ENCODE assay signal across 1 cellular context in the genomic region with DNA sequence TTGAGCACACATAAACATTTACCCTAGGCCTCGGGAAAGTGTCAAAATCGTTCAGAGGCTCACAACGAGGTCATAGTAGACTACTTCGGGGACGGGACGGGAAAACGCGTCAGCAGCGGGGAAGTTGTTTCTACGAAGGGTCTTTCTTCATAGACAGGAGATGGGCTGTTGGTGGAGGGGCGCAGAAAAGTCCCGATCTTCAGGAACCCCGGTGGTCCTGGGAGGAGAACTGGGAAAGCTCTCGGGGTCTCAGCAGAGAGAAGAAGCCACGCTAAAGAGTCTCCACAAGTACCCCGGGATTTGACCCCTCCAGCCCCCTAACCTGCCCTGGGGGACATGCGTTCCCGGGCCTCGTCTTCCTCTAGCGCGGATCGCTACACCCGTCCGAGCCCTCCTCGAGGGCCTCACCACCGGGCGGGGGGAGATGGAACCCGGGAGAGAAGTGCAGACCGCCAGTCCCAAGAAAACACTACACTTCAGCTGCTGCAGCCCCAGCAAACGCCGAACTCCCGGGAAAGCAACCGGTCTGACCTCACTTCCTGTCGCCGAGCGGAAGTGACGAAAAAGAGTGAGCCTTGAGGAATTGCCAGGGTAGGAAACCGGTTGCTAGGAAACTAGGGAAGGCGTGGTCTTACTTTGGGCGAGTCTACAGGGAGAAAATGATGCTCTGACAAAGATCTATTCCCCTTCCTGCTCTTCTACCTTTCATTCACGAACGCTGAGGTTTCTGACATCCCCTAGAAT.
TF ChIP-seq lines count a peak whose summit lies in the region.

A gene (minus strand): TSS at position 534 of the 744 bp plus-strand sequence. CDS start 1,611 bp downstream, outside the sequence.

TF ChIP-seq in HepG2, 621 proteins besides CTCF, POLR2A, EP300 and RAD21 (continued from another document and continues in another):
- TF ChIP-seq, protein P1, sequence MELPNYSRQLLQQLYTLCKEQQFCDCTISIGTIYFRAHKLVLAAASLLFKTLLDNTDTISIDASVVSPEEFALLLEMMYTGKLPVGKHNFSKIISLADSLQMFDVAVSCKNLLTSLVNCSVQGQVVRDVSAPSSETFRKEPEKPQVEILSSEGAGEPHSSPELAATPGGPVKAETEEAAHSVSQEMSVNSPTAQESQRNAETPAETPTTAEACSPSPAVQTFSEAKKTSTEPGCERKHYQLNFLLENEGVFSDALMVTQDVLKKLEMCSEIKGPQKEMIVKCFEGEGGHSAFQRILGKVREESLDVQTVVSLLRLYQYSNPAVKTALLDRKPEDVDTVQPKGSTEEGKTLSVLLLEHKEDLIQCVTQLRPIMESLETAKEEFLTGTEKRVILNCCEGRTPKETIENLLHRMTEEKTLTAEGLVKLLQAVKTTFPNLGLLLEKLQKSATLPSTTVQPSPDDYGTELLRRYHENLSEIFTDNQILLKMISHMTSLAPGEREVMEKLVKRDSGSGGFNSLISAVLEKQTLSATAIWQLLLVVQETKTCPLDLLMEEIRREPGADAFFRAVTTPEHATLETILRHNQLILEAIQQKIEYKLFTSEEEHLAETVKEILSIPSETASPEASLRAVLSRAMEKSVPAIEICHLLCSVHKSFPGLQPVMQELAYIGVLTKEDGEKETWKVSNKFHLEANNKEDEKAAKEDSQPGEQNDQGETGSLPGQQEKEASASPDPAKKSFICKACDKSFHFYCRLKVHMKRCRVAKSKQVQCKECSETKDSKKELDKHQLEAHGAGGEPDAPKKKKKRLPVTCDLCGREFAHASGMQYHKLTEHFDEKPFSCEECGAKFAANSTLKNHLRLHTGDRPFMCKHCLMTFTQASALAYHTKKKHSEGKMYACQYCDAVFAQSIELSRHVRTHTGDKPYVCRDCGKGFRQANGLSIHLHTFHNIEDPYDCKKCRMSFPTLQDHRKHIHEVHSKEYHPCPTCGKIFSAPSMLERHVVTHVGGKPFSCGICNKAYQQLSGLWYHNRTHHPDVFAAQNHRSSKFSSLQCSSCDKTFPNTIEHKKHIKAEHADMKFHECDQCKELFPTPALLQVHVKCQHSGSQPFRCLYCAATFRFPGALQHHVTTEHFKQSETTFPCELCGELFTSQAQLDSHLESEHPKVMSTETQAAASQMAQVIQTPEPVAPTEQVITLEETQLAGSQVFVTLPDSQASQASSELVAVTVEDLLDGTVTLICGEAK (IDR thresholded peaks at IDR 0.05), result peak; percentile 83
- TF ChIP-seq, protein P1 (CRISPR knock-in tag; IDR thresholded peaks at IDR 0.05), result no peak
- TF ChIP-seq ETV5 (CRISPR knock-in tag; IDR thresholded peaks at IDR 0.05; ENCODE audit: borderline replicate concordance), result peak; percentile 55; the same call in 1 of the 2 replicates
- TF ChIP-seq, protein P2, sequence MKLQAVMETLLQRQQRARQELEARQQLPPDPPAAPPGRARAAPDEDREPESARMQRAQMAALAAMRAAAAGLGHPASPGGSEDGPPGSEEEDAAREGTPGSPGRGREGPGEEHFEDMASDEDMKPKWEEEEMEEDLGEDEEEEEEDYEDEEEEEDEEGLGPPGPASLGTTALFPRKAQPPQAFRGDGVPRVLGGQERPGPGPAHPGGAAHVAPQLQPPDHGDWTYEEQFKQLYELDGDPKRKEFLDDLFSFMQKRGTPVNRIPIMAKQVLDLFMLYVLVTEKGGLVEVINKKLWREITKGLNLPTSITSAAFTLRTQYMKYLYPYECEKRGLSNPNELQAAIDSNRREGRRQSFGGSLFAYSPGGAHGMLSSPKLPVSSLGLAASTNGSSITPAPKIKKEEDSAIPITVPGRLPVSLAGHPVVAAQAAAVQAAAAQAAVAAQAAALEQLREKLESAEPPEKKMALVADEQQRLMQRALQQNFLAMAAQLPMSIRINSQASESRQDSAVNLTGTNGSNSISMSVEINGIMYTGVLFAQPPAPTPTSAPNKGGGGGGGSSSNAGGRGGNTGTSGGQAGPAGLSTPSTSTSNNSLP (IDR thresholded peaks at IDR 0.05; ENCODE audit: low read depth, low read length), result no peak
- peak; percentile 54; the same call in 1 of the 2 replicates for TF ChIP-seq NFKBIZ (CRISPR knock-in tag; IDR thresholded peaks at IDR 0.05)
- TF ChIP-seq, protein P3, sequence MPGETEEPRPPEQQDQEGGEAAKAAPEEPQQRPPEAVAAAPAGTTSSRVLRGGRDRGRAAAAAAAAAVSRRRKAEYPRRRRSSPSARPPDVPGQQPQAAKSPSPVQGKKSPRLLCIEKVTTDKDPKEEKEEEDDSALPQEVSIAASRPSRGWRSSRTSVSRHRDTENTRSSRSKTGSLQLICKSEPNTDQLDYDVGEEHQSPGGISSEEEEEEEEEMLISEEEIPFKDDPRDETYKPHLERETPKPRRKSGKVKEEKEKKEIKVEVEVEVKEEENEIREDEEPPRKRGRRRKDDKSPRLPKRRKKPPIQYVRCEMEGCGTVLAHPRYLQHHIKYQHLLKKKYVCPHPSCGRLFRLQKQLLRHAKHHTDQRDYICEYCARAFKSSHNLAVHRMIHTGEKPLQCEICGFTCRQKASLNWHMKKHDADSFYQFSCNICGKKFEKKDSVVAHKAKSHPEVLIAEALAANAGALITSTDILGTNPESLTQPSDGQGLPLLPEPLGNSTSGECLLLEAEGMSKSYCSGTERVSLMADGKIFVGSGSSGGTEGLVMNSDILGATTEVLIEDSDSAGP (CRISPR knock-in tag; IDR thresholded peaks at IDR 0.05; ENCODE audit: borderline replicate concordance), result peak; percentile 57; the same call in 1 of the 2 replicates
- TF ChIP-seq TOPORS (CRISPR knock-in tag; IDR thresholded peaks at IDR 0.05), result no peak
- no peak for TF ChIP-seq ZNF441 (CRISPR knock-in tag; IDR thresholded peaks at IDR 0.05; ENCODE audit: borderline replicate concordance)
- no peak for TF ChIP-seq SOX5 (CRISPR knock-in tag; IDR thresholded peaks at IDR 0.05; ENCODE audit: borderline replicate concordance)
- TF ChIP-seq, protein P4, sequence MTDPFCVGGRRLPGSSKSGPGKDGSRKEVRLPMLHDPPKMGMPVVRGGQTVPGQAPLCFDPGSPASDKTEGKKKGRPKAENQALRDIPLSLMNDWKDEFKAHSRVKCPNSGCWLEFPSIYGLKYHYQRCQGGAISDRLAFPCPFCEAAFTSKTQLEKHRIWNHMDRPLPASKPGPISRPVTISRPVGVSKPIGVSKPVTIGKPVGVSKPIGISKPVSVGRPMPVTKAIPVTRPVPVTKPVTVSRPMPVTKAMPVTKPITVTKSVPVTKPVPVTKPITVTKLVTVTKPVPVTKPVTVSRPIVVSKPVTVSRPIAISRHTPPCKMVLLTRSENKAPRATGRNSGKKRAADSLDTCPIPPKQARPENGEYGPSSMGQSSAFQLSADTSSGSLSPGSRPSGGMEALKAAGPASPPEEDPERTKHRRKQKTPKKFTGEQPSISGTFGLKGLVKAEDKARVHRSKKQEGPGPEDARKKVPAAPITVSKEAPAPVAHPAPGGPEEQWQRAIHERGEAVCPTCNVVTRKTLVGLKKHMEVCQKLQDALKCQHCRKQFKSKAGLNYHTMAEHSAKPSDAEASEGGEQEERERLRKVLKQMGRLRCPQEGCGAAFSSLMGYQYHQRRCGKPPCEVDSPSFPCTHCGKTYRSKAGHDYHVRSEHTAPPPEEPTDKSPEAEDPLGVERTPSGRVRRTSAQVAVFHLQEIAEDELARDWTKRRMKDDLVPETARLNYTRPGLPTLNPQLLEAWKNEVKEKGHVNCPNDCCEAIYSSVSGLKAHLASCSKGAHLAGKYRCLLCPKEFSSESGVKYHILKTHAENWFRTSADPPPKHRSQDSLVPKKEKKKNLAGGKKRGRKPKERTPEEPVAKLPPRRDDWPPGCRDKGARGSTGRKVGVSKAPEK (CRISPR knock-in tag; IDR thresholded peaks at IDR 0.05; ENCODE audit: borderline replicate concordance), result no peak
- TF ChIP-seq, protein P5, sequence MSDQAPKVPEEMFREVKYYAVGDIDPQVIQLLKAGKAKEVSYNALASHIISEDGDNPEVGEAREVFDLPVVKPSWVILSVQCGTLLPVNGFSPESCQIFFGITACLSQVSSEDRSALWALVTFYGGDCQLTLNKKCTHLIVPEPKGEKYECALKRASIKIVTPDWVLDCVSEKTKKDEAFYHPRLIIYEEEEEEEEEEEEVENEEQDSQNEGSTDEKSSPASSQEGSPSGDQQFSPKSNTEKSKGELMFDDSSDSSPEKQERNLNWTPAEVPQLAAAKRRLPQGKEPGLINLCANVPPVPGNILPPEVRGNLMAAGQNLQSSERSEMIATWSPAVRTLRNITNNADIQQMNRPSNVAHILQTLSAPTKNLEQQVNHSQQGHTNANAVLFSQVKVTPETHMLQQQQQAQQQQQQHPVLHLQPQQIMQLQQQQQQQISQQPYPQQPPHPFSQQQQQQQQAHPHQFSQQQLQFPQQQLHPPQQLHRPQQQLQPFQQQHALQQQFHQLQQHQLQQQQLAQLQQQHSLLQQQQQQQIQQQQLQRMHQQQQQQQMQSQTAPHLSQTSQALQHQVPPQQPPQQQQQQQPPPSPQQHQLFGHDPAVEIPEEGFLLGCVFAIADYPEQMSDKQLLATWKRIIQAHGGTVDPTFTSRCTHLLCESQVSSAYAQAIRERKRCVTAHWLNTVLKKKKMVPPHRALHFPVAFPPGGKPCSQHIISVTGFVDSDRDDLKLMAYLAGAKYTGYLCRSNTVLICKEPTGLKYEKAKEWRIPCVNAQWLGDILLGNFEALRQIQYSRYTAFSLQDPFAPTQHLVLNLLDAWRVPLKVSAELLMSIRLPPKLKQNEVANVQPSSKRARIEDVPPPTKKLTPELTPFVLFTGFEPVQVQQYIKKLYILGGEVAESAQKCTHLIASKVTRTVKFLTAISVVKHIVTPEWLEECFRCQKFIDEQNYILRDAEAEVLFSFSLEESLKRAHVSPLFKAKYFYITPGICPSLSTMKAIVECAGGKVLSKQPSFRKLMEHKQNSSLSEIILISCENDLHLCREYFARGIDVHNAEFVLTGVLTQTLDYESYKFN (CRISPR knock-in tag; conservative IDR thresholded peaks at IDR 0.05), result no peak; the same call in 1 of the 2 replicates
- TF ChIP-seq, protein P6, sequence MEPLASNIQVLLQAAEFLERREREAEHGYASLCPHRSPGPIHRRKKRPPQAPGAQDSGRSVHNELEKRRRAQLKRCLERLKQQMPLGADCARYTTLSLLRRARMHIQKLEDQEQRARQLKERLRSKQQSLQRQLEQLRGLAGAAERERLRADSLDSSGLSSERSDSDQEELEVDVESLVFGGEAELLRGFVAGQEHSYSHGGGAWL (CRISPR knock-in tag; IDR thresholded peaks at IDR 0.05), result no peak
- TF ChIP-seq, protein P7, sequence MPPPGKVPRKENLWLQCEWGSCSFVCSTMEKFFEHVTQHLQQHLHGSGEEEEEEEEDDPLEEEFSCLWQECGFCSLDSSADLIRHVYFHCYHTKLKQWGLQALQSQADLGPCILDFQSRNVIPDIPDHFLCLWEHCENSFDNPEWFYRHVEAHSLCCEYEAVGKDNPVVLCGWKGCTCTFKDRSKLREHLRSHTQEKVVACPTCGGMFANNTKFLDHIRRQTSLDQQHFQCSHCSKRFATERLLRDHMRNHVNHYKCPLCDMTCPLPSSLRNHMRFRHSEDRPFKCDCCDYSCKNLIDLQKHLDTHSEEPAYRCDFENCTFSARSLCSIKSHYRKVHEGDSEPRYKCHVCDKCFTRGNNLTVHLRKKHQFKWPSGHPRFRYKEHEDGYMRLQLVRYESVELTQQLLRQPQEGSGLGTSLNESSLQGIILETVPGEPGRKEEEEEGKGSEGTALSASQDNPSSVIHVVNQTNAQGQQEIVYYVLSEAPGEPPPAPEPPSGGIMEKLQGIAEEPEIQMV (CRISPR knock-in tag; IDR thresholded peaks at IDR 0.05; ENCODE audit: low read depth), result no peak
- no peak for TF ChIP-seq PAF1 (CRISPR knock-in tag; IDR thresholded peaks at IDR 0.05)
- TF ChIP-seq GLI4 (CRISPR knock-in tag; IDR thresholded peaks at IDR 0.05; ENCODE audit: borderline replicate concordance), result no peak; the same call in 1 of the 2 replicates
- TF ChIP-seq ZNF10 (CRISPR knock-in tag; IDR thresholded peaks at IDR 0.05; ENCODE audit: borderline replicate concordance, low read depth), result no peak
- TF ChIP-seq GATAD2A (CRISPR knock-in tag; IDR thresholded peaks at IDR 0.05), result no peak; the same call in 1 of the 2 replicates
- TF ChIP-seq ZBTB7B (CRISPR knock-in tag; IDR thresholded peaks at IDR 0.05), result no peak
- TF ChIP-seq PHF20 (CRISPR knock-in tag; IDR thresholded peaks at IDR 0.05), result peak; percentile 92
- TF ChIP-seq ZNF282 (IDR thresholded peaks at IDR 0.05; ENCODE audit: partially characterized antibody), result no peak
- TF ChIP-seq ATAD3A (CRISPR knock-in tag; IDR thresholded peaks at IDR 0.05), result no peak
- TF ChIP-seq ZNF816 (CRISPR knock-in tag; IDR thresholded peaks at IDR 0.05; ENCODE audit: borderline replicate concordance), result no peak
- TF ChIP-seq, protein P8, sequence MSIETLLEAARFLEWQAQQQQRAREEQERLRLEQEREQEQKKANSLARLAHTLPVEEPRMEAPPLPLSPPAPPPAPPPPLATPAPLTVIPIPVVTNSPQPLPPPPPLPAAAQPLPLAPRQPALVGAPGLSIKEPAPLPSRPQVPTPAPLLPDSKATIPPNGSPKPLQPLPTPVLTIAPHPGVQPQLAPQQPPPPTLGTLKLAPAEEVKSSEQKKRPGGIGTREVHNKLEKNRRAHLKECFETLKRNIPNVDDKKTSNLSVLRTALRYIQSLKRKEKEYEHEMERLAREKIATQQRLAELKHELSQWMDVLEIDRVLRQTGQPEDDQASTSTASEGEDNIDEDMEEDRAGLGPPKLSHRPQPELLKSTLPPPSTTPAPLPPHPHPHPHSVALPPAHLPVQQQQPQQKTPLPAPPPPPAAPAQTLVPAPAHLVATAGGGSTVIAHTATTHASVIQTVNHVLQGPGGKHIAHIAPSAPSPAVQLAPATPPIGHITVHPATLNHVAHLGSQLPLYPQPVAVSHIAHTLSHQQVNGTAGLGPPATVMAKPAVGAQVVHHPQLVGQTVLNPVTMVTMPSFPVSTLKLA (IDR thresholded peaks at IDR 0.05), result 0 out of 2 replicates have a peak, but pooled peaks have one; percentile 4
- no peak for TF ChIP-seq ZNF616 (CRISPR knock-in tag; IDR thresholded peaks at IDR 0.05; ENCODE audit: low read depth)
- no peak for TF ChIP-seq TAF15 (IDR thresholded peaks at IDR 0.05; ENCODE audit: low read depth, low read length, poor library complexity, severe bottlenecking)
- no peak for TF ChIP-seq ZC3H4 (CRISPR knock-in tag; IDR thresholded peaks at IDR 0.05; ENCODE audit: borderline replicate concordance)
- no peak for TF ChIP-seq TCF7L2 (IDR thresholded peaks at IDR 0.05; ENCODE audit: low read depth, low read length)
- no peak for TF ChIP-seq ZNF296 (CRISPR knock-in tag; conservative IDR thresholded peaks at IDR 0.05)
